In the genomic region with DNA sequence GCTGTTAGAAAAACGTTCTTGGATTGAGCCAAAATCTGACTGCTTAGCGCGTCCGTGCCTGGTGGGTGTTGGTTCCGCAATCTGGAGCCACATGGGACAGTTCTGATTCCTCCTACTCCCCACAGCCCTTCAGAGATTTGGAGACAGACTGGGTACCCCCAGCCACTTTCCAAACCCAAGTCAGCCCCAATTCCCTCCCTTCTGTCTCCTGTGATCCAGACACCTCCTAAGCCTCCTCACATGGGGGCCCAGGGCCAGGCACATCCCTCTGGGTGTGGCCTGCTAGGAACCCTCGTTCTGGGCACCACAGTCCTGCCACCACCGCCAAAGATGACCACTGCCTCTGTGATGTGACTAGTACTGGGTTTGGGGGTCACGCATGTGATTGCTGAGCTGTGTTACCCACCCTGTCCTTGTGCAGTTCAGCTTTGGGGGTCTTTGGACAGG, we compare ENCODE assay signal across 34 cellular contexts. TPM values are rescaled to one million over a fixed set of nuclear protein-coding genes. Genes with fewer than 3 reads are reported as not detected.
DNase-seq lines count a peak whose midpoint lies in the region; ATAC-seq, FAIRE-seq and TF ChIP-seq lines count a peak whose summit lies in the region.
"Had no signal": no experiment of that assay in that cellular context is flagged by ENCODE, and none has a peak within 500 bp of the region (broad histone marks: within the 10 kb centered on the region; RNA-seq: fewer than 3 reads in every experiment).

No MANE protein-coding gene starts in this region.

- H3K36me3 Mint-ChIP-seq in effector memory CD8-positive, alpha-beta T cell (ENCODE audit: insufficient read depth): no peaks in the 10 kb centered on the region
- H3K36me3 Mint-ChIP-seq: activated naive CD8-positive, alpha-beta T cell treated with anti-CD3 and anti-CD28 coated beads for 36 hours had no signal

- H3K27me3 ChIP-seq in gastroesophageal sphincter: no peaks in the 10 kb centered on the region
- H3K27me3 ChIP-seq in osteoblast (ENCODE audit: insufficient read depth, low read length): no peaks in the 10 kb centered on the region
- H3K27me3 ChIP-seq: ascending aorta, cardiac muscle cell, hepatocyte, Peyer's patch had no signal

- no peaks in the 10 kb centered on the region for H4K20me1 ChIP-seq in osteoblast (ENCODE audit: insufficient read depth, low read length)

- peak; percentile 37 for ATAC-seq in gastroesophageal sphincter
- no peak for ATAC-seq in effector memory CD8-positive, alpha-beta T cell (replicated peaks)
- ATAC-seq: activated T-cell treated with anti-CD3 and anti-CD28 coated beads, Interleukin-2, amount 50 U/mL, for 4 hours; foreskin keratinocyte; HepG2 had no signal

- peaks cover 0 to 74% (median 2%) of the 10 kb centered on the region in 3 donors for H3K4me1 ChIP-seq in gastroesophageal sphincter
- peaks cover 35% of the 10 kb centered on the region for H3K4me1 ChIP-seq in osteoblast (ENCODE audit: insufficient read depth, low read length)
- H3K4me1 ChIP-seq: Caco-2, foreskin keratinocyte had no signal

- peaks cover 31 to 39% of the 10 kb centered on the region in 2 donors for H3K27me3 Mint-ChIP-seq in effector memory CD8-positive, alpha-beta T cell

- no peak for FAIRE-seq in GM12891 (lab: Jason Lieb, UNC)
- FAIRE-seq: HepG2 had no signal

- DNase-seq in AG20443 (ENCODE audit: low spot score) (peak; percentile 66), RPMI7951 (ENCODE audit: low read depth) (peak; percentile 12), osteoblast (ENCODE audit: insufficient read length, low spot score, missing footprints) (no peak), GM19238 (ENCODE audit: insufficient read length, low spot score) (no peak), GM12891 (ENCODE audit: insufficient read length, low spot score) (no peak)
- DNase-seq in effector memory CD8-positive, alpha-beta T cell: no peak
- DNase-seq in stimulated activated CD4-positive, alpha-beta T cell treated with anti-CD3 and anti-CD28 coated beads, Interleukin-4, amount 100 ng/mL, for 1 hour: no peak
- DNase-seq: activated CD4-positive, alpha-beta T cell treated with anti-CD3 and anti-CD28 coated beads for 4 hours; activated gamma-delta T cell; activated naive CD8-positive, alpha-beta T cell treated with anti-CD3 and anti-CD28 coated beads for 36 hours; activated T-cell treated with anti-CD3 and anti-CD28 coated beads, Interleukin-2, amount 50 U/mL, for 4 hours; Caco-2; cortex of kidney; erythroblast; foreskin keratinocyte; HFFc6; Karpas-422; kidney glomerular epithelial cell; NCI-H1436 treated with DMSO at 0.1 percent for 48 hours; NCI-H446; NCI-H82; nephron progenitor cell; Peyer's patch had no signal

- no peak overlapping the region for H3K27ac Mint-ChIP-seq in effector memory CD8-positive, alpha-beta T cell
- H3K27ac Mint-ChIP-seq: activated naive CD8-positive, alpha-beta T cell treated with anti-CD3 and anti-CD28 coated beads for 36 hours; HFFc6; nephron progenitor cell; T-helper 2 cell treated with Interferon-gamma antibody and Interleukin-4, amounts not matched to agents 5 μg/mL and 100 μg/mL, for 36 hours had no signal

- no peak for TF ChIP-seq POLR2A in gastroesophageal sphincter (IDR thresholded peaks at IDR 0.05)
- no peak for TF ChIP-seq POLR2A in GM12891 (IDR thresholded peaks at IDR 0.05; ENCODE audit: low read depth, low read length)

- no peak for TF ChIP-seq CTCF in gastroesophageal sphincter (IDR thresholded peaks at IDR 0.05)
- no peak for TF ChIP-seq CTCF in osteoblast (IDR thresholded peaks at IDR 0.05; ENCODE audit: extremely low read depth, low read depth, low read length)

- H2AFZ ChIP-seq in osteoblast (ENCODE audit: low read length): peak overlapping the region; percentile 76
- H2AFZ ChIP-seq: hepatocyte had no signal

- H3K9me3 ChIP-seq in gastroesophageal sphincter (no peaks in the 10 kb centered on the region), osteoblast (ENCODE audit: low read depth, low read length) (no peaks in the 10 kb centered on the region)
- H3K9me3 ChIP-seq: ascending aorta, Caco-2, Peyer's patch, tibial nerve had no signal

- no peak overlapping the region for H3K4me3 Mint-ChIP-seq in effector memory CD8-positive, alpha-beta T cell
- H3K4me3 Mint-ChIP-seq: activated naive CD8-positive, alpha-beta T cell treated with anti-CD3 and anti-CD28 coated beads for 36 hours; activated T-cell treated with anti-CD3 and anti-CD28 coated beads, Interleukin-2, amount 50 U/mL, for 4 hours; HFFc6; nephron progenitor cell; T-helper 2 cell treated with Interferon-gamma antibody and Interleukin-4, amounts not matched to agents 5 μg/mL and 100 μg/mL, for 36 hours had no signal

- no peaks in the 10 kb centered on the region for H3K36me3 ChIP-seq in gastroesophageal sphincter
- no peaks in the 10 kb centered on the region for H3K36me3 ChIP-seq in osteoblast (ENCODE audit: insufficient read depth, low read length)
- H3K36me3 ChIP-seq: ascending aorta, cardiac muscle cell, Peyer's patch, tibial nerve had no signal

- no peaks in the 10 kb centered on the region for H3K79me2 ChIP-seq in osteoblast (ENCODE audit: insufficient read depth, low read length)
- H3K79me2 ChIP-seq: hepatocyte had no signal

- peaks cover 4 to 9% of the 10 kb centered on the region in 2 donors for H3K4me1 Mint-ChIP-seq in effector memory CD8-positive, alpha-beta T cell (ENCODE audit: low read depth in 2 of 2)

- H3K4me3 ChIP-seq in gastroesophageal sphincter (no peak overlapping the region), osteoblast (ENCODE audit: insufficient read depth, low read length) (peak overlapping the region; percentile 3)
- H3K4me3 ChIP-seq: ascending aorta, cardiac muscle cell, hepatocyte, Peyer's patch, tibial nerve had no signal

- 24 to 60% methylated on average over 2 to 5 of the region's 8 CpGs for WGBS in gastroesophageal sphincter (ENCODE audit: low coverage in 1 of 2), 2 donors

- H3K27ac ChIP-seq in gastroesophageal sphincter (peak overlapping the region in 3 of 4 donors; percentile 27 to 48 (median 45)), osteoblast (ENCODE audit: low read depth, low read length) (peak overlapping the region; percentile 44)
- H3K27ac ChIP-seq: ascending aorta, C4-2B, cardiac muscle cell, foreskin keratinocyte, hepatocyte, Peyer's patch, tibial nerve, VCaP had no signal

- no peaks in the 10 kb centered on the region for H3K9me3 Mint-ChIP-seq in effector memory CD8-positive, alpha-beta T cell
- H3K9me3 Mint-ChIP-seq: activated naive CD8-positive, alpha-beta T cell treated with anti-CD3 and anti-CD28 coated beads for 36 hours; activated T-cell treated with anti-CD3 and anti-CD28 coated beads, Interleukin-2, amount 50 U/mL, for 4 hours; HFFc6; nephron progenitor cell; T-helper 2 cell treated with Interferon-gamma antibody and Interleukin-4, amounts not matched to agents 5 μg/mL and 100 μg/mL, for 36 hours had no signal

- TF ChIP-seq EP300 in gastroesophageal sphincter (IDR thresholded peaks at IDR 0.05): no peak

- H3K4me2 ChIP-seq in osteoblast (ENCODE audit: insufficient read depth, low read length): peak overlapping the region; percentile 40
- H3K4me2 ChIP-seq: hepatocyte had no signal

TF ChIP-seq in GM12891, 5 proteins besides CTCF, POLR2A, EP300 and RAD21:
- TF ChIP-seq TAF1 (IDR thresholded peaks at IDR 0.05; ENCODE audit: low read depth, low read length): no peak

RNA-seq across cellular contexts. Expression of gene PLA2G5, which starts 4.8 kb away (rescaled TPM):
- not detected in 2 replicates for total RNA-seq in RPMI7951 (2014; rRNA removed; shearing (Covaris generic))
- total RNA-seq in gastroesophageal sphincter (10 to 100 TPM in 3 of 4 donors, 1 to 10 TPM in 1; 8.8 to 47.1 (median 23.4) TPM), osteoblast (1.8 and 2.9 TPM in 2 replicates)
- polyA plus RNA-seq in GM12891 (2012; ENCODE audit: low read depth, missing spikeins): 0.28 TPM
- total RNA-seq: activated naive CD8-positive, alpha-beta T cell treated with anti-CD3 and anti-CD28 coated beads for 36 hours; activated T-cell treated with anti-CD3 and anti-CD28 coated beads, Interleukin-2, amount 50 U/mL, for 4 hours; Caco-2; cardiac muscle cell; foreskin keratinocyte; G401; HepG2; HFFc6 had no signal
- polyA plus RNA-seq: cardiac muscle cell, foreskin keratinocyte, HepG2 had no signal

RNA-seq across cellular contexts. Expression of gene PLA2G2D, which starts 44.6 kb away (rescaled TPM):
- total RNA-seq in RPMI7951 (2014; rRNA removed; shearing (Covaris generic)): not detected in 2 replicates
- not detected for total RNA-seq in gastroesophageal sphincter
- total RNA-seq in osteoblast: not detected in 2 replicates
- 0.22 TPM for polyA plus RNA-seq in GM12891 (2012; ENCODE audit: low read depth, missing spikeins)
- total RNA-seq: activated naive CD8-positive, alpha-beta T cell treated with anti-CD3 and anti-CD28 coated beads for 36 hours; activated T-cell treated with anti-CD3 and anti-CD28 coated beads, Interleukin-2, amount 50 U/mL, for 4 hours; ascending aorta; Caco-2; cardiac muscle cell; foreskin keratinocyte; G401; hepatocyte; HepG2; HFFc6; lung microvascular endothelial cell; tibial nerve had no signal
- polyA plus RNA-seq: cardiac muscle cell, foreskin keratinocyte, hepatocyte, HepG2 had no signal

Comparison
In these comparisons a context has a peak if more than half of its experiments do, and no peak if none do; other contexts are left out.
1. DNase-seq: peak in AG20443 (single experiment) and RPMI7951 (single experiment); none in osteoblast (single experiment), effector memory CD8-positive, alpha-beta T cell (0 of 3), stimulated activated CD4-positive, alpha-beta T cell treated with anti-CD3 and anti-CD28 coated beads, Interleukin-4, amount 100 ng/mL, for 1 hour (single experiment), GM19238 (single experiment) and GM12891 (single experiment).